Comparison of ENCODE assay signal across 9 cellular contexts in the genomic region with DNA sequence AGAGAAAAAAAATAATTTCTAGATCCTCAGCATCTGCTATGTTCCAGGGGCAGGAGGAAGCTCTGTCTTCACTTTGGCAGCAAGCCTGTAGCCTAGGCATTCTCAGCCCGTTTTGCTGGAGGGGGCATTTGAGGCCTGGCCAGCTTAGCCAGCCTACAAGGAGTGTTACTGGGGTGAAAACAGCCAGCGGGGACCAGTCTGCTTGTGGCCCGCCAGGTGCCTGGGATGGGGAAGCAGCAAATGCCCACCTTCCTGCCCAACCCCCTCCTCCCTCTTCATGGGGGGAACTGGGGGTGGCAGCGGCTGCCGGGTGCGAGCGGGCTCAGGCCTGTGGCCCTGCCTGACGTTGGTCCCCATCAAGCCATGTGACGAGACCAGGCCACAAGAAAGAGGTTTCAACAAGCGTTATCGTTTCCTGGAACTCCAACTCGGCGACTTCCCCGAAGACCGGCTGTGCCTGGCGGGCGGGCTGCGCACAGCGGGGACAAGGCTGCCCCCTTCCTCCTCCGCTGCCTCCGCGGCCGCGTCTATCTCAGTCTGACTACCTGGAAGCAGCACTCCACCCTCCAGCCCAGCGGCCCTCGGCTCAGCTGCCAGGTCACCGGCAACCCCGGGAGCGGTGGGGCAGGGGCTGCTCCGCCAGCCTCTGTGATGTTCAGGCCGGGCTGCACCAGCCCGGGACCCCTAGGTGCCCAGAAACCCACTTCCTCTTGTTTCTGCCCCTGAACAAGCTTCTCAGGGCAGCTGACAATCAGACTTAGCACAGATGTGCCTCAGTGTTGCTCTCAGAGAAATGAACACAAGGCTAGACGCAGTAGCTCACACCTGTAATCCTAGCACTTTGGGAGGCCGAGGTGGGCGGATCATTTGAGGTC. TPM values are rescaled to one million over a fixed set of nuclear protein-coding genes. Genes with fewer than 3 reads are reported as not detected.
A peak's percentile ranks its signal among the peaks of the same experiment; 100 is the strongest.
DNase-seq lines count a peak whose midpoint lies in the region; ATAC-seq and TF ChIP-seq lines count a peak whose summit lies in the region.
"Had no signal": no experiment of that assay in that cellular context is flagged by ENCODE, and none has a peak within 500 bp of the region (broad histone marks: within the 10 kb centered on the region; RNA-seq: fewer than 3 reads in every experiment).

No MANE protein-coding gene starts in this region.

- H3K4me3 ChIP-seq in lower lobe of right lung: no peak overlapping the region

- no peaks in the 10 kb centered on the region for H3K27me3 ChIP-seq in lower lobe of right lung (ENCODE audit: low read depth)

- no peak for TF ChIP-seq CTCF in lower lobe of right lung (IDR thresholded peaks at IDR 0.05)

- H3K27ac ChIP-seq in lower lobe of right lung: peak overlapping the region; percentile 61

- no peaks in the 10 kb centered on the region for H3K27me3 Mint-ChIP-seq in stimulated activated naive CD8-positive, alpha-beta T cell treated with anti-CD3 and anti-CD28 coated beads, Interleukin-15, amount 100 ng/mL, for 72 hours

- no peaks in the 10 kb centered on the region for H3K36me3 ChIP-seq in lower lobe of right lung

- ATAC-seq in GM21360 (IDR thresholded peaks at IDR 0.05; ENCODE audit: unreplicated experiment): peak; percentile 42
- ATAC-seq in lower lobe of right lung: peak; percentile 76 to 78
- ATAC-seq in stimulated activated naive CD8-positive, alpha-beta T cell treated with anti-CD3 and anti-CD28 coated beads, Interleukin-15, amount 100 ng/mL, for 72 hours: peak; percentile 88

- DNase-seq in Ammon's horn (ENCODE audit: low spot score) (peak; percentile 35), MV-4-11 (lab: John Stamatoyannopoulos, UW) (peak; percentile 93), lower lobe of right lung (peak; percentile 80), NCI-H2227 (lab: John Stamatoyannopoulos, UW; ENCODE audit: unreplicated experiment) (no peak), COLO829 (ENCODE audit: low spot score) (no peak)
- peak; percentile 40 to 84 for DNase-seq in activated T-helper 1 cell treated with anti-CD3 and anti-CD28 coated beads, Interleukin-2, amount 50 U/mL, for 16 hours (ENCODE audit: low read depth in 1 of 2, low spot score in 1 of 2)
- peak; percentile 92 to 98 for DNase-seq in stimulated activated naive CD8-positive, alpha-beta T cell treated with anti-CD3 and anti-CD28 coated beads, Interleukin-15, amount 100 ng/mL, for 72 hours

- no peaks in the 10 kb centered on the region for H3K9me3 ChIP-seq in lower lobe of right lung

- intact Hi-C loops in lower lobe of right lung (cut with DNase I): no loop called here

- peaks cover 24% of the 10 kb centered on the region for H3K4me1 ChIP-seq in lower lobe of right lung

- peak overlapping the region; percentile 75 to 77 for H3K4me3 Mint-ChIP-seq in stimulated activated naive CD8-positive, alpha-beta T cell treated with anti-CD3 and anti-CD28 coated beads, Interleukin-15, amount 100 ng/mL, for 72 hours
- H3K4me3 Mint-ChIP-seq: neural crest cell had no signal

- H3K27ac Mint-ChIP-seq in stimulated activated naive CD8-positive, alpha-beta T cell treated with anti-CD3 and anti-CD28 coated beads, Interleukin-15, amount 100 ng/mL, for 72 hours: peak overlapping the region; percentile 98 to 99

- peaks cover 88% of the 10 kb centered on the region for H3K4me1 Mint-ChIP-seq in stimulated activated naive CD8-positive, alpha-beta T cell treated with anti-CD3 and anti-CD28 coated beads, Interleukin-15, amount 100 ng/mL, for 72 hours
- H3K4me1 Mint-ChIP-seq: neural crest cell had no signal

- no peaks in the 10 kb centered on the region for H3K9me3 Mint-ChIP-seq in stimulated activated naive CD8-positive, alpha-beta T cell treated with anti-CD3 and anti-CD28 coated beads, Interleukin-15, amount 100 ng/mL, for 72 hours
- H3K9me3 Mint-ChIP-seq: neural crest cell had no signal

RNA-seq across cellular contexts. Expression of gene SOCS1, which starts 22.9 kb away (rescaled TPM):
- total RNA-seq in lower lobe of right lung: 17.8 TPM

RNA-seq across cellular contexts. Expression of gene TNP2, which starts 36.0 kb away (rescaled TPM):
- not detected for total RNA-seq in lower lobe of right lung
- total RNA-seq: neural crest cell had no signal

RNA-seq across cellular contexts. Expression of gene PRM3, which starts 40.3 kb away (rescaled TPM):
- not detected for total RNA-seq in lower lobe of right lung
- total RNA-seq: neural crest cell had no signal

RNA-seq across cellular contexts. Expression of gene PRM2, which starts 43.2 kb away (rescaled TPM):
- total RNA-seq in lower lobe of right lung: not detected
- total RNA-seq: neural crest cell had no signal

RNA-seq across cellular contexts. Expression of gene PRM1, which starts 48.0 kb away (rescaled TPM):
- total RNA-seq in lower lobe of right lung: not detected
- total RNA-seq: neural crest cell had no signal

Comparison
In these comparisons a context has a peak if more than half of its experiments do, and no peak if none do; other contexts are left out.
1. DNase-seq: peak in Ammon's horn (single experiment), MV-4-11 (single experiment), activated T-helper 1 cell treated with anti-CD3 and anti-CD28 coated beads, Interleukin-2, amount 50 U/mL, for 16 hours (2 of 2), lower lobe of right lung (single experiment) and stimulated activated naive CD8-positive, alpha-beta T cell treated with anti-CD3 and anti-CD28 coated beads, Interleukin-15, amount 100 ng/mL, for 72 hours (2 of 2); none in NCI-H2227 (single experiment) and COLO829 (single experiment).
2. Peak in every context shown above with its lines, with median percentiles within 50 percentile points of each other: ATAC-seq.